ENCODE assay signal across 32 cellular contexts in the genomic region with DNA sequence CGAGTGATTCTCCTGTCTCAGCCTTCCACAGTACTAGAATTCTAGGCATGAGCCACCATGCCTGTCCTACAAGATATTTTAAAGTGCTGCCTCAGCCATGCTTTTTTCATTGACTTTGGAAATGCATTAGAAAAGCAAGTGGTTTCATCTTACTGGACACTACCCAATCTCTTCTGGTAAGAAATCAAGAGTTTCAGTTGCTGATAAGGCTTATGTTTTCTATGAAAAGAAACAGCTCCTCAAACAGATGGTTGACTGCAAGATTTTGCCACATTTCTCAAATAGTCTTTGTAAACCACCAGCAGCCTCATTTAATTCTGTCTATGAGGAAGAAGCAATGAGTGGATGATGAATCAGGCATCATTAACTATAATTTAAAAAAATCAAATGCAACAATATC.
"Had no signal": no experiment of that assay in that cellular context is flagged by ENCODE, and none has a peak within 500 bp of the region (broad histone marks: within the 10 kb centered on the region; RNA-seq: fewer than 3 reads in every experiment).

No MANE protein-coding gene starts in this region.

- H3K36me3 ChIP-seq: colonic mucosa, MG63, SJCRH30, WERI-Rb-1 had no signal

- H3K4me1 ChIP-seq: colonic mucosa, SJCRH30 had no signal

- H3K4me3 ChIP-seq: colonic mucosa, MG63, SJCRH30, SK-N-MC had no signal

- H3K4me3 Mint-ChIP-seq: activated CD4-positive, alpha-beta T cell treated with anti-CD3 and anti-CD28 coated beads, Interleukin-2, amount 10 ng/mL, durations not matched to agents 24 days and 14 days; activated CD8-positive, alpha-beta T cell treated with anti-CD3 and anti-CD28 coated beads for 36 hours; activated naive CD4-positive, alpha-beta T cell treated with anti-CD3 and anti-CD28 coated beads for 36 hours; activated T-cell treated with anti-CD3 and anti-CD28 coated beads, Interleukin-2, amount 50 U/mL, for 24 hours; activated T-helper 1 cell treated with anti-CD3 and anti-CD28 coated beads, Interleukin-12 subunit alpha, Interleukin-12 subunit beta, Interleukin-2, Interleukin-4 antibody, amounts not matched to agents 30 ng/mL and 10 ng/mL and 1 ng/mL, durations not matched to agents 14 hours and 24 hours and 36 hours had no signal

- H3K9me3 ChIP-seq: colonic mucosa, SJCRH30 had no signal

- H3K27me3 Mint-ChIP-seq: activated CD4-positive, alpha-beta T cell treated with anti-CD3 and anti-CD28 coated beads, Interleukin-2, amount 10 ng/mL, durations not matched to agents 24 days and 14 days; activated CD8-positive, alpha-beta T cell treated with anti-CD3 and anti-CD28 coated beads for 36 hours; activated T-cell treated with anti-CD3 and anti-CD28 coated beads, Interleukin-2, amount 50 U/mL, for 24 hours; brain had no signal

- H3K36me3 Mint-ChIP-seq: activated naive CD4-positive, alpha-beta T cell treated with anti-CD3 and anti-CD28 coated beads, Interleukin-2, amount 50 U/mL, for 72 hours; brain had no signal

- ATAC-seq: activated CD8-positive, alpha-beta T cell treated with anti-CD3 and anti-CD28 coated beads for 36 hours; activated naive CD4-positive, alpha-beta T cell treated with anti-CD3 and anti-CD28 coated beads, Interleukin-2, amount 50 U/mL, for 72 hours had no signal

- H3K27ac ChIP-seq: colonic mucosa, SJCRH30, SK-N-MC, WERI-Rb-1 had no signal

- FAIRE-seq: bronchial epithelial cell had no signal

- DNase-seq: activated CD4-positive, alpha-beta T cell treated with anti-CD3 and anti-CD28 coated beads, Interleukin-2, amount 10 ng/mL, durations not matched to agents 24 days and 14 days; activated CD4-positive, alpha-beta T cell treated with anti-CD3 and anti-CD28 coated beads, Interleukin-2, amount 50 U/mL, for 4 hours; activated CD4-positive, CD25-positive, alpha-beta regulatory T cell; activated CD8-positive, alpha-beta T cell treated with anti-CD3 and anti-CD28 coated beads for 36 hours; activated gamma-delta T cell treated with Interleukin-2 at 50 U/mL for 16 hours; activated naive CD4-positive, alpha-beta T cell treated with anti-CD3 and anti-CD28 coated beads for 36 hours; activated T-cell treated with anti-CD3 and anti-CD28 coated beads, Interleukin-2, amount 50 U/mL, for 24 hours; amniotic stem cell; aorta; caudate nucleus; cerebellar nuclear complex; colonic mucosa; Kasumi-1; KBM-7; MG63; MV-4-11; NCI-H1092; NCI-H1436 treated with DMSO at 0.1 percent for 48 hours; NCI-H1694 treated with DMSO at 0.1 percent for 48 hours; NCI-H2029; NCI-H345; NCI-H524 treated with DMSO at 0.1 percent for 48 hours; NCI-H748 treated with DMSO at 0.1 percent for 48 hours; SHP77; SJCRH30; T1000; WERI-Rb-1 had no signal

- H3K27ac Mint-ChIP-seq: activated CD4-positive, alpha-beta T cell treated with anti-CD3 and anti-CD28 coated beads, Interleukin-2, amount 10 ng/mL, durations not matched to agents 24 days and 14 days; activated CD8-positive, alpha-beta T cell treated with anti-CD3 and anti-CD28 coated beads for 36 hours; activated naive CD4-positive, alpha-beta T cell treated with anti-CD3 and anti-CD28 coated beads for 36 hours; activated naive CD4-positive, alpha-beta T cell treated with anti-CD3 and anti-CD28 coated beads, Interleukin-2, amount 50 U/mL, for 72 hours; activated T-cell treated with anti-CD3 and anti-CD28 coated beads, Interleukin-2, amount 50 U/mL, for 24 hours; activated T-helper 1 cell treated with anti-CD3 and anti-CD28 coated beads, Interleukin-12 subunit alpha, Interleukin-12 subunit beta, Interleukin-2, Interleukin-4 antibody, amounts not matched to agents 30 ng/mL and 10 ng/mL and 1 ng/mL, durations not matched to agents 14 hours and 24 hours and 36 hours had no signal

- H3K27me3 ChIP-seq: colonic mucosa, MG63, SJCRH30 had no signal

- H3K4me1 Mint-ChIP-seq: activated CD4-positive, alpha-beta T cell treated with anti-CD3 and anti-CD28 coated beads, Interleukin-2, amount 10 ng/mL, durations not matched to agents 24 days and 14 days; brain had no signal
